In genomic region chr17:62696726-62697490, GRCh38 we compare ENCODE assay signal across 1 cellular context.
TF ChIP-seq lines count a peak whose summit lies in the region.

No MANE protein-coding gene starts in this region.

TF ChIP-seq in HepG2, 621 proteins besides CTCF, POLR2A, EP300 and RAD21:
- TF ChIP-seq NCOA2 (CRISPR knock-in tag; IDR thresholded peaks at IDR 0.05) (no peak), ZNF263 (CRISPR knock-in tag; IDR thresholded peaks at IDR 0.05) (peak; percentile 51; the same call in 1 of the 2 replicates)
